15 cellular contexts compared by ENCODE assay signal in the genomic region with DNA sequence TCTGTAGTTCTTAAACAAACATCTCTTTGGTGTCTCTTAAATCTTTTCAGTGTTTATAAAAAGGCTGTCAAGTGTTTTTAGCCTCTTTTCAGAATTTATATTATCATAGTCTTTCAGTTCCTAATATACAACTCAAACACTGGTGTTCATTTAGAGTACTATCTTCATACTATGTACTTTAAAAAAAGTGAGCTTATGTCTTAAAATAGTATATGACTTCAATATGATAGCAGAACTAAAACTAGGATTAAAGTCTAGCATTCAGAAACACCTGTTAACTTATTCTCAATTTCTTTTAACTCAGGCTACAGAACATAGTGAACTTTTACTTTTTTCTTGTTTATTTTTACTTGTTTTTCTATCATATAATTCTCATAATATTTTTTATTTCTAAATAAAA. TPM values are rescaled to one million over a fixed set of nuclear protein-coding genes. Genes with fewer than 3 reads are reported as not detected.
DNase-seq lines count a peak whose midpoint lies in the region; ATAC-seq, FAIRE-seq and TF ChIP-seq lines count a peak whose summit lies in the region.
"Had no signal": no experiment of that assay in that cellular context is flagged by ENCODE, and none has a peak within 500 bp of the region (broad histone marks: within the 10 kb centered on the region; RNA-seq: fewer than 3 reads in every experiment).

No MANE protein-coding gene starts in this region.

- TF ChIP-seq CTCF in pancreas (IDR thresholded peaks at IDR 0.05) (no peak), heart left ventricle (IDR thresholded peaks at IDR 0.05) (no peak)

- H3K27ac ChIP-seq in pancreas (no peak overlapping the region), heart left ventricle (no peak overlapping the region)

- H3K9me3 ChIP-seq in pancreas (no peaks in the 10 kb centered on the region), heart left ventricle (no peaks in the 10 kb centered on the region)

- no peak overlapping the region for H3K4me3 ChIP-seq in pancreas
- H3K4me3 ChIP-seq in heart left ventricle = no peak overlapping the region

- DNase-seq in pancreas = no peak
- no peak for DNase-seq in heart left ventricle
- DNase-seq in activated CD8-positive, alpha-beta memory T cell treated with anti-CD3 and anti-CD28 coated beads, Interleukin-2, amount 50 U/mL, for 48 hours = no peak
- DNase-seq in NCI-H2081 treated with DMSO at 0.1 percent for 48 hours (lab: John Stamatoyannopoulos, UW) = no peak
- DNase-seq: Kasumi-1; naive thymus-derived CD8-positive, alpha-beta T cell; NCI-H510A treated with DMSO at 0.1 percent for 48 hours; stimulated activated naive CD8-positive, alpha-beta T cell treated with anti-CD3 and anti-CD28 coated beads, Interleukin-15, amount 100 ng/mL, for 72 hours; SW 1271 had no signal

- H3K27me3 ChIP-seq in pancreas = no peaks in the 10 kb centered on the region
- no peaks in the 10 kb centered on the region for H3K27me3 ChIP-seq in heart left ventricle

- FAIRE-seq in pancreas (lab: Jason Lieb, UNC) = peak; percentile 59
- FAIRE-seq: astrocyte, endothelial cell of umbilical vein, H1 had no signal

- TF ChIP-seq POLR2A in heart left ventricle (IDR thresholded peaks at IDR 0.05) = no peak

- ATAC-seq in GM18909 (IDR thresholded peaks at IDR 0.05; ENCODE audit: poor library complexity, unreplicated experiment) = peak; percentile 99
- peak; percentile 96 for ATAC-seq in GM21737 (IDR thresholded peaks at IDR 0.05; ENCODE audit: unreplicated experiment)
- peak; percentile 98 for ATAC-seq in HG03175 (IDR thresholded peaks at IDR 0.05; ENCODE audit: unreplicated experiment)
- no peak for ATAC-seq in pancreas
- no peak for ATAC-seq in heart left ventricle
- ATAC-seq: naive thymus-derived CD8-positive, alpha-beta T cell; stimulated activated naive CD8-positive, alpha-beta T cell treated with anti-CD3 and anti-CD28 coated beads, Interleukin-15, amount 100 ng/mL, for 72 hours had no signal

- H3K4me1 ChIP-seq in pancreas (no peaks in the 10 kb centered on the region), heart left ventricle (no peaks in the 10 kb centered on the region)

- H3K36me3 ChIP-seq in pancreas (no peaks in the 10 kb centered on the region), heart left ventricle (no peaks in the 10 kb centered on the region)

- intact Hi-C loops in pancreas (cut with DNase I) (no loop called here), heart left ventricle (cut with DNase I) (loop anchor here in 1 of 10 donors (5.0 kb wide), 1 partner anchor 394 kb away; no protein-coding TSS in a partner anchor)

RNA-seq across cellular contexts. Expression of gene IKZF2, which starts 14.7 kb away (rescaled TPM):
- total RNA-seq in pancreas (1 to 10 TPM; 3.0 to 8.6 (median 3.3) TPM), heart left ventricle (1 to 10 TPM; 4.9 to 8.0 (median 6.2) TPM)
- polyA plus RNA-seq in pancreas (1 to 10 TPM in 1 of 2 donors, under 1 TPM in 1; 0.65 to 1.1 TPM), heart left ventricle (1 to 10 TPM in 1 of 2 donors, under 1 TPM in 1; 0.84 to 1.3 TPM)

Comparison
In these comparisons a context has a peak if more than half of its experiments do, and no peak if none do; other contexts are left out.
1. ATAC-seq: peak in GM18909 (single experiment), GM21737 (single experiment) and HG03175 (single experiment); none in pancreas (0 of 4) and heart left ventricle (0 of 4).